1 cellular context compared by ENCODE assay signal in the genomic region with DNA sequence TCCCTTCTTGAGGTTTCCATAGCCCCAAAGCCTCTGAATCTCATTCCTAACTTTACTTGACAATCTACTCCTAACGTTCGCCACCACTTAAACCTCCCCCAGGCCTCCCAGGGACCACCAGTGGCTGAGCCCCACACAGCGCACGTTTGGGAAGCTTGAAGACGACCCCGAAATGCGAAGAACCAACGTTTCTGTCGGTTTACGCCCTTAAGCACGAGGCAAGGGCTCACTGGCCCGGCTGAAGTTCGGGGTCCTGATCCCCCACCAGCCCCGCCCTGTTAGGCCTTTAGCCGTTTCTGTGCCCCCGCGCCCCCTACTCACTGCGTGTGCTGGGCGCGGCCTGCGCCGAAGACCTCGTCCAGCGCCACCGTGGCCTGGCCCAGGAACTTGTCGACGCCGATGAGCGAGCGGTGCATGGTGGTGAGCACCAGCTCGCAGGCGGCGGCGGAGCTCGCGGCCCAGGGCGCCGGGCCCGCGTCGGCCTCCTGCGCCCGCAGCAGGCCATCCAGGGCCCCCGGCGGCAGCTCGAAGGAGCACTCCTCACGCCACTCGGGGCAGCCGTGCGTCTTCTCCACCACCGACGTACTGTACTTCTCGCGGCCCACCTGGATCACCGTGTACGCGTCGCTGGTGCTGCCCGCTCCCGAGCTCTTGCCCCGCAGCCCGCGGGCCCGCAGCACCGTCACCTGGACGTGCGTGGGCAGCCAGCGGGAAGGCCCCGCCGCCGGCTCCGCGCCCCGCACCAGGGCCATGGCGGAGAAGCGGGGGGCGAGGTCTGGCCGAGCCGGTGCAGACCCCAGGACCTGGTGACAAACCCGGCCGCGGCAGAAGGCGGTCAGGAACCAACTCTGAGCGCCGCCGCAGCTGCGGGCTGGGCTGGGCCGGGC.
TF ChIP-seq lines count a peak whose summit lies in the region.

No MANE protein-coding gene starts in this region.

TF ChIP-seq in HepG2, 621 proteins besides CTCF, POLR2A, EP300 and RAD21 (continued from another document and continues in another):
- TF ChIP-seq ZKSCAN1 (IDR thresholded peaks at IDR 0.05; ENCODE audit: low read length), result no peak
- TF ChIP-seq XRCC5 (optimal IDR thresholded peaks at IDR 0.05; ENCODE audit: low read length), result peak; percentile 57
- TF ChIP-seq HMG20B (CRISPR knock-in tag; conservative IDR thresholded peaks at IDR 0.05), result no peak
- 0 out of 2 replicates have a peak, but pooled peaks have one; percentile 32 for TF ChIP-seq ZGPAT (CRISPR knock-in tag; IDR thresholded peaks at IDR 0.05)
- TF ChIP-seq RELA (CRISPR knock-in tag; IDR thresholded peaks at IDR 0.05), result no peak
- TF ChIP-seq ARID4A (CRISPR knock-in tag; IDR thresholded peaks at IDR 0.05; ENCODE audit: borderline replicate concordance), result peak; percentile 17
- TF ChIP-seq, protein P1, sequence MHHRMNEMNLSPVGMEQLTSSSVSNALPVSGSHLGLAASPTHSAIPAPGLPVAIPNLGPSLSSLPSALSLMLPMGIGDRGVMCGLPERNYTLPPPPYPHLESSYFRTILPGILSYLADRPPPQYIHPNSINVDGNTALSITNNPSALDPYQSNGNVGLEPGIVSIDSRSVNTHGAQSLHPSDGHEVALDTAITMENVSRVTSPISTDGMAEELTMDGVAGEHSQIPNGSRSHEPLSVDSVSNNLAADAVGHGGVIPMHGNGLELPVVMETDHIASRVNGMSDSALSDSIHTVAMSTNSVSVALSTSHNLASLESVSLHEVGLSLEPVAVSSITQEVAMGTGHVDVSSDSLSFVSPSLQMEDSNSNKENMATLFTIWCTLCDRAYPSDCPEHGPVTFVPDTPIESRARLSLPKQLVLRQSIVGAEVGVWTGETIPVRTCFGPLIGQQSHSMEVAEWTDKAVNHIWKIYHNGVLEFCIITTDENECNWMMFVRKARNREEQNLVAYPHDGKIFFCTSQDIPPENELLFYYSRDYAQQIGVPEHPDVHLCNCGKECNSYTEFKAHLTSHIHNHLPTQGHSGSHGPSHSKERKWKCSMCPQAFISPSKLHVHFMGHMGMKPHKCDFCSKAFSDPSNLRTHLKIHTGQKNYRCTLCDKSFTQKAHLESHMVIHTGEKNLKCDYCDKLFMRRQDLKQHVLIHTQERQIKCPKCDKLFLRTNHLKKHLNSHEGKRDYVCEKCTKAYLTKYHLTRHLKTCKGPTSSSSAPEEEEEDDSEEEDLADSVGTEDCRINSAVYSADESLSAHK (CRISPR knock-in tag; IDR thresholded peaks at IDR 0.05; ENCODE audit: borderline replicate concordance), result no peak
- TF ChIP-seq ZNF207 (IDR thresholded peaks at IDR 0.05; ENCODE audit: borderline replicate concordance), result no peak
- TF ChIP-seq ZFP41 (CRISPR knock-in tag; IDR thresholded peaks at IDR 0.05; ENCODE audit: borderline replicate concordance), result no peak
- no peak for TF ChIP-seq TCF7L2 (IDR thresholded peaks at IDR 0.05; ENCODE audit: low read depth, low read length)
- TF ChIP-seq, protein P2, sequence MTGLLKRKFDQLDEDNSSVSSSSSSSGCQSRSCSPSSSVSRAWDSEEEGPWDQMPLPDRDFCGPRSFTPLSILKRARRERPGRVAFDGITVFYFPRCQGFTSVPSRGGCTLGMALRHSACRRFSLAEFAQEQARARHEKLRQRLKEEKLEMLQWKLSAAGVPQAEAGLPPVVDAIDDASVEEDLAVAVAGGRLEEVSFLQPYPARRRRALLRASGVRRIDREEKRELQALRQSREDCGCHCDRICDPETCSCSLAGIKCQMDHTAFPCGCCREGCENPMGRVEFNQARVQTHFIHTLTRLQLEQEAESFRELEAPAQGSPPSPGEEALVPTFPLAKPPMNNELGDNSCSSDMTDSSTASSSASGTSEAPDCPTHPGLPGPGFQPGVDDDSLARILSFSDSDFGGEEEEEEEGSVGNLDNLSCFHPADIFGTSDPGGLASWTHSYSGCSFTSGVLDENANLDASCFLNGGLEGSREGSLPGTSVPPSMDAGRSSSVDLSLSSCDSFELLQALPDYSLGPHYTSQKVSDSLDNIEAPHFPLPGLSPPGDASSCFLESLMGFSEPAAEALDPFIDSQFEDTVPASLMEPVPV (CRISPR knock-in tag; IDR thresholded peaks at IDR 0.05), result peak; percentile 94; the same call in 1 of the 2 replicates
- TF ChIP-seq ZNF652 (CRISPR knock-in tag; IDR thresholded peaks at IDR 0.05; ENCODE audit: borderline replicate concordance, low read depth), result no peak
- no peak; the same call in 1 of the 2 replicates for TF ChIP-seq TGIF2 (CRISPR knock-in tag; IDR thresholded peaks at IDR 0.05)
- no peak for TF ChIP-seq NBN (conservative IDR thresholded peaks at IDR 0.05)
- no peak; the same call in 1 of the 2 replicates for TF ChIP-seq NKX3-1 (CRISPR knock-in tag; IDR thresholded peaks at IDR 0.05)
- TF ChIP-seq BRCA1 (CRISPR knock-in tag; IDR thresholded peaks at IDR 0.05), result no peak
- TF ChIP-seq ZNF75D (CRISPR knock-in tag; IDR thresholded peaks at IDR 0.05; ENCODE audit: borderline replicate concordance), result no peak
- peak; percentile 72; the same call in 1 of the 2 replicates for TF ChIP-seq KLF6 (CRISPR knock-in tag; IDR thresholded peaks at IDR 0.05)
- TF ChIP-seq ZNF326 (CRISPR knock-in tag; IDR thresholded peaks at IDR 0.05; ENCODE audit: borderline replicate concordance), result no peak
- TF ChIP-seq ZNF607 (CRISPR knock-in tag; IDR thresholded peaks at IDR 0.05; ENCODE audit: borderline replicate concordance), result peak; percentile 89; the same call in 1 of the 2 replicates
- TF ChIP-seq ZNF335 (CRISPR knock-in tag; IDR thresholded peaks at IDR 0.05), result no peak
- TF ChIP-seq ELF3 (CRISPR knock-in tag; IDR thresholded peaks at IDR 0.05), result peak; percentile 14; the same call in 1 of the 2 replicates
- TF ChIP-seq ZBTB39 (CRISPR knock-in tag; IDR thresholded peaks at IDR 0.05), result no peak
- TF ChIP-seq MYC (CRISPR knock-in tag; IDR thresholded peaks at IDR 0.05; ENCODE audit: borderline replicate concordance), result peak; percentile 54; the same call in 1 of the 2 replicates
- TF ChIP-seq, protein P3, sequence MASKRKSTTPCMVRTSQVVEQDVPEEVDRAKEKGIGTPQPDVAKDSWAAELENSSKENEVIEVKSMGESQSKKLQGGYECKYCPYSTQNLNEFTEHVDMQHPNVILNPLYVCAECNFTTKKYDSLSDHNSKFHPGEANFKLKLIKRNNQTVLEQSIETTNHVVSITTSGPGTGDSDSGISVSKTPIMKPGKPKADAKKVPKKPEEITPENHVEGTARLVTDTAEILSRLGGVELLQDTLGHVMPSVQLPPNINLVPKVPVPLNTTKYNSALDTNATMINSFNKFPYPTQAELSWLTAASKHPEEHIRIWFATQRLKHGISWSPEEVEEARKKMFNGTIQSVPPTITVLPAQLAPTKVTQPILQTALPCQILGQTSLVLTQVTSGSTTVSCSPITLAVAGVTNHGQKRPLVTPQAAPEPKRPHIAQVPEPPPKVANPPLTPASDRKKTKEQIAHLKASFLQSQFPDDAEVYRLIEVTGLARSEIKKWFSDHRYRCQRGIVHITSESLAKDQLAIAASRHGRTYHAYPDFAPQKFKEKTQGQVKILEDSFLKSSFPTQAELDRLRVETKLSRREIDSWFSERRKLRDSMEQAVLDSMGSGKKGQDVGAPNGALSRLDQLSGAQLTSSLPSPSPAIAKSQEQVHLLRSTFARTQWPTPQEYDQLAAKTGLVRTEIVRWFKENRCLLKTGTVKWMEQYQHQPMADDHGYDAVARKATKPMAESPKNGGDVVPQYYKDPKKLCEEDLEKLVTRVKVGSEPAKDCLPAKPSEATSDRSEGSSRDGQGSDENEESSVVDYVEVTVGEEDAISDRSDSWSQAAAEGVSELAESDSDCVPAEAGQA (IDR thresholded peaks at IDR 0.05; ENCODE audit: low read depth), result no peak; the same call in 1 of the 2 replicates
- TF ChIP-seq, protein P3 (CRISPR knock-in tag; IDR thresholded peaks at IDR 0.05; ENCODE audit: borderline replicate concordance), result no peak
- TF ChIP-seq ZNF672 (CRISPR knock-in tag; IDR thresholded peaks at IDR 0.05), result no peak
- no peak for TF ChIP-seq ZBTB7B (CRISPR knock-in tag; IDR thresholded peaks at IDR 0.05)
- peak; percentile 91 for TF ChIP-seq ZNF274 (CRISPR knock-in tag; IDR thresholded peaks at IDR 0.05)
- no peak for TF ChIP-seq MTA3 (CRISPR knock-in tag; IDR thresholded peaks at IDR 0.05)
- TF ChIP-seq, protein P4, sequence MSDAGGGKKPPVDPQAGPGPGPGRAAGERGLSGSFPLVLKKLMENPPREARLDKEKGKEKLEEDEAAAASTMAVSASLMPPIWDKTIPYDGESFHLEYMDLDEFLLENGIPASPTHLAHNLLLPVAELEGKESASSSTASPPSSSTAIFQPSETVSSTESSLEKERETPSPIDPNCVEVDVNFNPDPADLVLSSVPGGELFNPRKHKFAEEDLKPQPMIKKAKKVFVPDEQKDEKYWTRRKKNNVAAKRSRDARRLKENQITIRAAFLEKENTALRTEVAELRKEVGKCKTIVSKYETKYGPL (CRISPR knock-in tag; IDR thresholded peaks at IDR 0.05), result peak; percentile 44; the same call in 1 of the 2 replicates
- TF ChIP-seq ZNF720 (CRISPR knock-in tag; IDR thresholded peaks at IDR 0.05), result no peak; the same call in 1 of the 2 replicates
- no peak for TF ChIP-seq U2AF2 (IDR thresholded peaks at IDR 0.05; ENCODE audit: low read depth, low read length)
- TF ChIP-seq THYN1 (CRISPR knock-in tag; IDR thresholded peaks at IDR 0.05; ENCODE audit: borderline replicate concordance, low read depth), result 0 out of 2 replicates have a peak, but pooled peaks have one; percentile 32
- TF ChIP-seq HES4 (CRISPR knock-in tag; IDR thresholded peaks at IDR 0.05; ENCODE audit: borderline replicate concordance), result peak; percentile 96
- 0 out of 2 replicates have a peak, but pooled peaks have one; percentile 23 for TF ChIP-seq ZSCAN9 (CRISPR knock-in tag; IDR thresholded peaks at IDR 0.05; ENCODE audit: borderline replicate concordance)
